8 cellular contexts compared by ENCODE assay signal in genomic region chr6:57221936-57222683, GRCh38.
DNase-seq lines count a peak whose midpoint lies in the region; ATAC-seq and TF ChIP-seq lines count a peak whose summit lies in the region.

RAB23 (minus strand) TSS chr6:57222307; CDS start chr6:57210380, 11,927 bp downstream.

- TF ChIP-seq CTCF in AG09319 (IDR thresholded peaks at IDR 0.05; ENCODE audit: low read depth, low read length) = no peak

- H3K36me3 Mint-ChIP-seq in central memory CD8-positive, alpha-beta T cell (ENCODE audit: insufficient read depth) = peaks cover 9% of the 10 kb centered on the region

- no peaks in the 10 kb centered on the region for H3K9me3 Mint-ChIP-seq in central memory CD8-positive, alpha-beta T cell

- no peaks in the 10 kb centered on the region for H3K27me3 Mint-ChIP-seq in central memory CD8-positive, alpha-beta T cell

- peak within 1 kb of the TSS; percentile 98 for H3K4me3 Mint-ChIP-seq in central memory CD8-positive, alpha-beta T cell

- peaks cover 10% of the 10 kb centered on the region for H3K4me1 Mint-ChIP-seq in central memory CD8-positive, alpha-beta T cell

- peak within 1 kb of the TSS; percentile 95 for H3K27ac Mint-ChIP-seq in central memory CD8-positive, alpha-beta T cell (ENCODE audit: low read depth)

- DNase-seq in AG09319 (ENCODE audit: extremely low read depth, low read depth) (peak; percentile 69), NCI-H2196 treated with DMSO at 0.1 percent for 48 hours (lab: John Stamatoyannopoulos, UW; ENCODE audit: unreplicated experiment) (peak; percentile 60), islet precursor cell (peak; percentile 92)
- peak; percentile 55 to 63 (median 60) for DNase-seq in activated CD4-positive, CD25-positive, alpha-beta regulatory T cell (lab: John Stamatoyannopoulos, UW)
- peak; percentile 72 to 77 for DNase-seq in central memory CD8-positive, alpha-beta T cell (ENCODE audit: low spot score in 2 of 2)
- DNase-seq in stimulated activated CD4-positive, alpha-beta T cell treated with anti-CD3 and anti-CD28 coated beads, Interleukin-12 subunit alpha, Interleukin-12 subunit beta, amount 100 ng/mL, for 4 hours = peak; percentile 79

- ATAC-seq in GM18907 (IDR thresholded peaks at IDR 0.05; ENCODE audit: unreplicated experiment) (peak; percentile 83), HG03135 (IDR thresholded peaks at IDR 0.05; ENCODE audit: unreplicated experiment) (peak; percentile 83)
- ATAC-seq in central memory CD8-positive, alpha-beta T cell (replicated peaks; ENCODE audit: extremely low read depth, poor library complexity, severe bottlenecking) = peak; percentile 85

Comparison
In these comparisons a context has a peak if more than half of its experiments do, and no peak if none do; other contexts are left out.
1. Peak in every context shown above with its lines: DNase-seq and ATAC-seq.